ENCODE assay signal across 1 cellular context in the genomic region with DNA sequence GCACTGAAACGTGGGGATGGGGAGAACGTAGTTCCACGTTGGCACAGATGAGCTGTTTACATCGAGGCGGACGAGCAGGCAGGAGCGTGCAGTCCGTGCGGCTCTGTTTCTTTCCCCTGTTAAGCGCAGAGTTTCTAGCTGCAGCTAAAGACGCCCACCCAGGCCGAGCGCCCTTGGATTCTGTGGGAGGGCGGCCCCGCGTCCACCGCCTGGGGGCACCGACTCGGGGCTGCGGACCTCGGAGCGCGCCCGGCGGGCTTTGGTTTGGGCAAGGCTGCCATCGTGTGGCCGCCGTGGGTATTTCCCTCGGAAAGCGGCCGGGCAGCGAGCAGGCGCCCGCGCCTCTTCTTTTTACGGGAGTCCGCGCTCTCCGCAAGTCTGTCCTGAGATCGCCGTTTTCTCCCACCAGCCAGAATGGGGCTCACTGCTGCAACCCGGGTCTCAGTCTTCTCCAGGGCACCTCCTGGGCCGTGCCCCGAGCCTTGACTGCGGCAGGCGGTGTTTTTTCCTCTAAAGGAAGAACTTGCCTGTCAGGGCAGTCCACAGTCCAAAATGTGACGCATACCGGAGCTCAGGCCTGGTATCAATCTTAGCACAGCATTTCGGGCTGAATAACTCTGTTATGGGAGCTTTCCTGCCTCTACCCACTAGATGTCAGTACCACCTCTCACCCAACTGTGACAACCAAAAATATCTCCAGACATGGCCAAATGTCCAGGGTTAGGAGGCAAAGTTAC.
TF ChIP-seq lines count a peak whose summit lies in the region.

No MANE protein-coding gene starts in this region.

TF ChIP-seq in HepG2, 621 proteins besides CTCF, POLR2A, EP300 and RAD21 (continued from another document and continues in another):
- TF ChIP-seq ZNF44 (CRISPR knock-in tag; IDR thresholded peaks at IDR 0.05) (no peak), NFE2L2 (IDR thresholded peaks at IDR 0.05; ENCODE audit: low read length) (no peak), ZFY (CRISPR knock-in tag; IDR thresholded peaks at IDR 0.05) (no peak), ATRX (CRISPR knock-in tag; IDR thresholded peaks at IDR 0.05; ENCODE audit: borderline replicate concordance) (no peak), ZNF644 (CRISPR knock-in tag; IDR thresholded peaks at IDR 0.05; ENCODE audit: low read depth) (no peak), MTF2 (CRISPR knock-in tag; IDR thresholded peaks at IDR 0.05; ENCODE audit: borderline replicate concordance) (no peak), JUNB (CRISPR knock-in tag; IDR thresholded peaks at IDR 0.05; ENCODE audit: borderline replicate concordance) (no peak), ZNF468 (CRISPR knock-in tag; IDR thresholded peaks at IDR 0.05) (no peak), ZNF607 (CRISPR knock-in tag; IDR thresholded peaks at IDR 0.05; ENCODE audit: borderline replicate concordance) (no peak), SMC3 (IDR thresholded peaks at IDR 0.05; ENCODE audit: low read length) (no peak), NONO (IDR thresholded peaks at IDR 0.05) (no peak), NONO (CRISPR knock-in tag; conservative IDR thresholded peaks at IDR 0.05) (no peak), HNF4G (IDR thresholded peaks at IDR 0.05; ENCODE audit: borderline replicate concordance, low read depth, low read length) (no peak), HNF4G (CRISPR knock-in tag; IDR thresholded peaks at IDR 0.05; ENCODE audit: borderline replicate concordance, low read depth) (no peak), ZNF383 (CRISPR knock-in tag; IDR thresholded peaks at IDR 0.05; ENCODE audit: borderline replicate concordance) (no peak), ZNF232 (CRISPR knock-in tag; IDR thresholded peaks at IDR 0.05; ENCODE audit: borderline replicate concordance) (no peak), HMG20A (CRISPR knock-in tag; IDR thresholded peaks at IDR 0.05; ENCODE audit: borderline replicate concordance) (no peak), ZNF296 (CRISPR knock-in tag; conservative IDR thresholded peaks at IDR 0.05) (no peak), RORA (CRISPR knock-in tag; IDR thresholded peaks at IDR 0.05) (no peak), NCOR1 (IDR thresholded peaks at IDR 0.05; ENCODE audit: borderline replicate concordance, low read length) (no peak), MAFF (IDR thresholded peaks at IDR 0.05; ENCODE audit: low read depth, low read length) (no peak), SRSF9 (IDR thresholded peaks at IDR 0.05; ENCODE audit: borderline replicate concordance, insufficient read depth, low read depth, low read length, poor library complexity, severe bottlenecking) (no peak), NFYB (CRISPR knock-in tag; IDR thresholded peaks at IDR 0.05) (no peak), CCAR2 (optimal IDR thresholded peaks at IDR 0.05; ENCODE audit: low read depth, low read length) (no peak), HNRNPLL (IDR thresholded peaks at IDR 0.05; ENCODE audit: low read depth, low read length, poor library complexity, severe bottlenecking) (peak; percentile 87), PAWR (CRISPR knock-in tag; IDR thresholded peaks at IDR 0.05; ENCODE audit: borderline replicate concordance) (no peak), ZMYM4 (CRISPR knock-in tag; IDR thresholded peaks at IDR 0.05) (no peak), MIER2 (CRISPR knock-in tag; IDR thresholded peaks at IDR 0.05) (0 out of 2 replicates have a peak, but pooled peaks have one; percentile 39), BCL6 (CRISPR knock-in tag; IDR thresholded peaks at IDR 0.05) (no peak), ZNF333 (CRISPR knock-in tag; IDR thresholded peaks at IDR 0.05; ENCODE audit: borderline replicate concordance) (no peak), REXO4 (CRISPR knock-in tag; IDR thresholded peaks at IDR 0.05; ENCODE audit: borderline replicate concordance) (no peak), NFIC (IDR thresholded peaks at IDR 0.05; ENCODE audit: low read length) (no peak), NRL (CRISPR knock-in tag; IDR thresholded peaks at IDR 0.05; ENCODE audit: borderline replicate concordance) (0 out of 2 replicates have a peak, but pooled peaks have one; percentile 68), ZNF614 (CRISPR knock-in tag; IDR thresholded peaks at IDR 0.05; ENCODE audit: borderline replicate concordance) (no peak), ZNF7 (CRISPR knock-in tag; IDR thresholded peaks at IDR 0.05) (no peak), FLYWCH1 (CRISPR knock-in tag; IDR thresholded peaks at IDR 0.05) (no peak), MEIS1 (CRISPR knock-in tag; IDR thresholded peaks at IDR 0.05; ENCODE audit: borderline replicate concordance) (no peak)
- TF ChIP-seq, protein P1, sequence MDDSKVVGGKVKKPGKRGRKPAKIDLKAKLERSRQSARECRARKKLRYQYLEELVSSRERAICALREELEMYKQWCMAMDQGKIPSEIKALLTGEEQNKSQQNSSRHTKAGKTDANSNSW (CRISPR knock-in tag; IDR thresholded peaks at IDR 0.05; ENCODE audit: borderline replicate concordance), result no peak
- TF ChIP-seq, protein P2, sequence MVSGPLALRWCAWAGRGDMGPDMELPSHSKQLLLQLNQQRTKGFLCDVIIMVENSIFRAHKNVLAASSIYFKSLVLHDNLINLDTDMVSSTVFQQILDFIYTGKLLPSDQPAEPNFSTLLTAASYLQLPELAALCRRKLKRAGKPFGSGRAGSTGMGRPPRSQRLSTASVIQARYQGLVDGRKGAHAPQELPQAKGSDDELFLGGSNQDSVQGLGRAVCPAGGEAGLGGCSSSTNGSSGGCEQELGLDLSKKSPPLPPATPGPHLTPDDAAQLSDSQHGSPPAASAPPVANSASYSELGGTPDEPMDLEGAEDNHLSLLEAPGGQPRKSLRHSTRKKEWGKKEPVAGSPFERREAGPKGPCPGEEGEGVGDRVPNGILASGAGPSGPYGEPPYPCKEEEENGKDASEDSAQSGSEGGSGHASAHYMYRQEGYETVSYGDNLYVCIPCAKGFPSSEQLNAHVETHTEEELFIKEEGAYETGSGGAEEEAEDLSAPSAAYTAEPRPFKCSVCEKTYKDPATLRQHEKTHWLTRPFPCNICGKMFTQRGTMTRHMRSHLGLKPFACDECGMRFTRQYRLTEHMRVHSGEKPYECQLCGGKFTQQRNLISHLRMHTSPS (CRISPR knock-in tag; IDR thresholded peaks at IDR 0.05; ENCODE audit: low read depth), result no peak
- TF ChIP-seq, protein P3, sequence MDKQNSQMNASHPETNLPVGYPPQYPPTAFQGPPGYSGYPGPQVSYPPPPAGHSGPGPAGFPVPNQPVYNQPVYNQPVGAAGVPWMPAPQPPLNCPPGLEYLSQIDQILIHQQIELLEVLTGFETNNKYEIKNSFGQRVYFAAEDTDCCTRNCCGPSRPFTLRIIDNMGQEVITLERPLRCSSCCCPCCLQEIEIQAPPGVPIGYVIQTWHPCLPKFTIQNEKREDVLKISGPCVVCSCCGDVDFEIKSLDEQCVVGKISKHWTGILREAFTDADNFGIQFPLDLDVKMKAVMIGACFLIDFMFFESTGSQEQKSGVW (CRISPR knock-in tag; IDR thresholded peaks at IDR 0.05; ENCODE audit: borderline replicate concordance), result no peak
- TF ChIP-seq, protein P4, sequence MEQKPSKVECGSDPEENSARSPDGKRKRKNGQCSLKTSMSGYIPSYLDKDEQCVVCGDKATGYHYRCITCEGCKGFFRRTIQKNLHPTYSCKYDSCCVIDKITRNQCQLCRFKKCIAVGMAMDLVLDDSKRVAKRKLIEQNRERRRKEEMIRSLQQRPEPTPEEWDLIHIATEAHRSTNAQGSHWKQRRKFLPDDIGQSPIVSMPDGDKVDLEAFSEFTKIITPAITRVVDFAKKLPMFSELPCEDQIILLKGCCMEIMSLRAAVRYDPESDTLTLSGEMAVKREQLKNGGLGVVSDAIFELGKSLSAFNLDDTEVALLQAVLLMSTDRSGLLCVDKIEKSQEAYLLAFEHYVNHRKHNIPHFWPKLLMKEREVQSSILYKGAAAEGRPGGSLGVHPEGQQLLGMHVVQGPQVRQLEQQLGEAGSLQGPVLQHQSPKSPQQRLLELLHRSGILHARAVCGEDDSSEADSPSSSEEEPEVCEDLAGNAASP (CRISPR knock-in tag; IDR thresholded peaks at IDR 0.05; ENCODE audit: borderline replicate concordance), result no peak
- TF ChIP-seq, protein P5, sequence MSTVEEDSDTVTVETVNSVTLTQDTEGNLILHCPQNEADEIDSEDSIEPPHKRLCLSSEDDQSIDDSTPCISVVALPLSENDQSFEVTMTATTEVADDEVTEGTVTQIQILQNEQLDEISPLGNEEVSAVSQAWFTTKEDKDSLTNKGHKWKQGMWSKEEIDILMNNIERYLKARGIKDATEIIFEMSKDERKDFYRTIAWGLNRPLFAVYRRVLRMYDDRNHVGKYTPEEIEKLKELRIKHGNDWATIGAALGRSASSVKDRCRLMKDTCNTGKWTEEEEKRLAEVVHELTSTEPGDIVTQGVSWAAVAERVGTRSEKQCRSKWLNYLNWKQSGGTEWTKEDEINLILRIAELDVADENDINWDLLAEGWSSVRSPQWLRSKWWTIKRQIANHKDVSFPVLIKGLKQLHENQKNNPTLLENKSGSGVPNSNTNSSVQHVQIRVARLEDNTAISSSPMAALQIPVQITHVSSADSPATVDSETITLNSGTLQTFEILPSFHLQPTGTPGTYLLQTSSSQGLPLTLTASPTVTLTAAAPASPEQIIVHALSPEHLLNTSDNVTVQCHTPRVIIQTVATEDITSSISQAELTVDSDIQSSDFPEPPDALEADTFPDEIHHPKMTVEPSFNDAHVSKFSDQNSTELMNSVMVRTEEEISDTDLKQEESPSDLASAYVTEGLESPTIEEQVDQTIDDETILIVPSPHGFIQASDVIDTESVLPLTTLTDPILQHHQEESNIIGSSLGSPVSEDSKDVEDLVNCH (CRISPR knock-in tag; IDR thresholded peaks at IDR 0.05), result no peak
- TF ChIP-seq, protein P6, sequence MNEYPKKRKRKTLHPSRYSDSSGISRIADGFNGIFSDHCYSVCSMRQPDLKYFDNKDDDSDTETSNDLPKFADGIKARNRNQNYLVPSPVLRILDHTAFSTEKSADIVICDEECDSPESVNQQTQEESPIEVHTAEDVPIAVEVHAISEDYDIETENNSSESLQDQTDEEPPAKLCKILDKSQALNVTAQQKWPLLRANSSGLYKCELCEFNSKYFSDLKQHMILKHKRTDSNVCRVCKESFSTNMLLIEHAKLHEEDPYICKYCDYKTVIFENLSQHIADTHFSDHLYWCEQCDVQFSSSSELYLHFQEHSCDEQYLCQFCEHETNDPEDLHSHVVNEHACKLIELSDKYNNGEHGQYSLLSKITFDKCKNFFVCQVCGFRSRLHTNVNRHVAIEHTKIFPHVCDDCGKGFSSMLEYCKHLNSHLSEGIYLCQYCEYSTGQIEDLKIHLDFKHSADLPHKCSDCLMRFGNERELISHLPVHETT (CRISPR knock-in tag; conservative IDR thresholded peaks at IDR 0.05), result no peak
- TF ChIP-seq, protein P7, sequence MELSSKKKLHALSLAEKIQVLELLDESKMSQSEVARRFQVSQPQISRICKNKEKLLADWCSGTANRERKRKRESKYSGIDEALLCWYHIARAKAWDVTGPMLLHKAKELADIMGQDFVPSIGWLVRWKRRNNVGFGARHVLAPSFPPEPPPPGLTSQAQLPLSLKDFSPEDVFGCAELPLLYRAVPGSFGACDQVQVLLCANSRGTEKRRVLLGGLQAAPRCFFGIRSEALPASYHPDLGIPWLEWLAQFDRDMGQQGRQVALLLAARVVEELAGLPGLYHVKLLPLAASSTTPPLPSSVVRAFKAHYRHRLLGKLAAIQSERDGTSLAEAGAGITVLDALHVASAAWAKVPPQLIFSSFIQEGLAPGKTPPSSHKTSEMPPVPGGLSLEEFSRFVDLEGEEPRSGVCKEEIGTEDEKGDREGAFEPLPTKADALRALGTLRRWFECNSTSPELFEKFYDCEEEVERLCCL (CRISPR knock-in tag; IDR thresholded peaks at IDR 0.05; ENCODE audit: borderline replicate concordance), result no peak
- TF ChIP-seq, protein P8, sequence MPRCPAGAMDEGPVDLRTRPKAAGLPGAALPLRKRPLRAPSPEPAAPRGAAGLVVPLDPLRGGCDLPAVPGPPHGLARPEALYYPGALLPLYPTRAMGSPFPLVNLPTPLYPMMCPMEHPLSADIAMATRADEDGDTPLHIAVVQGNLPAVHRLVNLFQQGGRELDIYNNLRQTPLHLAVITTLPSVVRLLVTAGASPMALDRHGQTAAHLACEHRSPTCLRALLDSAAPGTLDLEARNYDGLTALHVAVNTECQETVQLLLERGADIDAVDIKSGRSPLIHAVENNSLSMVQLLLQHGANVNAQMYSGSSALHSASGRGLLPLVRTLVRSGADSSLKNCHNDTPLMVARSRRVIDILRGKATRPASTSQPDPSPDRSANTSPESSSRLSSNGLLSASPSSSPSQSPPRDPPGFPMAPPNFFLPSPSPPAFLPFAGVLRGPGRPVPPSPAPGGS (CRISPR knock-in tag; IDR thresholded peaks at IDR 0.05), result no peak
- TF ChIP-seq, protein P9, sequence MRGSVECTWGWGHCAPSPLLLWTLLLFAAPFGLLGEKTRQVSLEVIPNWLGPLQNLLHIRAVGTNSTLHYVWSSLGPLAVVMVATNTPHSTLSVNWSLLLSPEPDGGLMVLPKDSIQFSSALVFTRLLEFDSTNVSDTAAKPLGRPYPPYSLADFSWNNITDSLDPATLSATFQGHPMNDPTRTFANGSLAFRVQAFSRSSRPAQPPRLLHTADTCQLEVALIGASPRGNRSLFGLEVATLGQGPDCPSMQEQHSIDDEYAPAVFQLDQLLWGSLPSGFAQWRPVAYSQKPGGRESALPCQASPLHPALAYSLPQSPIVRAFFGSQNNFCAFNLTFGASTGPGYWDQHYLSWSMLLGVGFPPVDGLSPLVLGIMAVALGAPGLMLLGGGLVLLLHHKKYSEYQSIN (CRISPR knock-in tag; IDR thresholded peaks at IDR 0.05; ENCODE audit: borderline replicate concordance), result no peak
- TF ChIP-seq, protein P10, sequence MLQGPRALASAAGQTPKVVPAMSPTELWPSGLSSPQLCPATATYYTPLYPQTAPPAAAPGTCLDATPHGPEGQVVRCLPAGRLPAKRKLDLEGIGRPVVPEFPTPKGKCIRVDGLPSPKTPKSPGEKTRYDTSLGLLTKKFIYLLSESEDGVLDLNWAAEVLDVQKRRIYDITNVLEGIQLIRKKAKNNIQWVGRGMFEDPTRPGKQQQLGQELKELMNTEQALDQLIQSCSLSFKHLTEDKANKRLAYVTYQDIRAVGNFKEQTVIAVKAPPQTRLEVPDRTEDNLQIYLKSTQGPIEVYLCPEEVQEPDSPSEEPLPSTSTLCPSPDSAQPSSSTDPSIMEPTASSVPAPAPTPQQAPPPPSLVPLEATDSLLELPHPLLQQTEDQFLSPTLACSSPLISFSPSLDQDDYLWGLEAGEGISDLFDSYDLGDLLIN (CRISPR knock-in tag; IDR thresholded peaks at IDR 0.05; ENCODE audit: borderline replicate concordance), result no peak
- TF ChIP-seq, protein P11, sequence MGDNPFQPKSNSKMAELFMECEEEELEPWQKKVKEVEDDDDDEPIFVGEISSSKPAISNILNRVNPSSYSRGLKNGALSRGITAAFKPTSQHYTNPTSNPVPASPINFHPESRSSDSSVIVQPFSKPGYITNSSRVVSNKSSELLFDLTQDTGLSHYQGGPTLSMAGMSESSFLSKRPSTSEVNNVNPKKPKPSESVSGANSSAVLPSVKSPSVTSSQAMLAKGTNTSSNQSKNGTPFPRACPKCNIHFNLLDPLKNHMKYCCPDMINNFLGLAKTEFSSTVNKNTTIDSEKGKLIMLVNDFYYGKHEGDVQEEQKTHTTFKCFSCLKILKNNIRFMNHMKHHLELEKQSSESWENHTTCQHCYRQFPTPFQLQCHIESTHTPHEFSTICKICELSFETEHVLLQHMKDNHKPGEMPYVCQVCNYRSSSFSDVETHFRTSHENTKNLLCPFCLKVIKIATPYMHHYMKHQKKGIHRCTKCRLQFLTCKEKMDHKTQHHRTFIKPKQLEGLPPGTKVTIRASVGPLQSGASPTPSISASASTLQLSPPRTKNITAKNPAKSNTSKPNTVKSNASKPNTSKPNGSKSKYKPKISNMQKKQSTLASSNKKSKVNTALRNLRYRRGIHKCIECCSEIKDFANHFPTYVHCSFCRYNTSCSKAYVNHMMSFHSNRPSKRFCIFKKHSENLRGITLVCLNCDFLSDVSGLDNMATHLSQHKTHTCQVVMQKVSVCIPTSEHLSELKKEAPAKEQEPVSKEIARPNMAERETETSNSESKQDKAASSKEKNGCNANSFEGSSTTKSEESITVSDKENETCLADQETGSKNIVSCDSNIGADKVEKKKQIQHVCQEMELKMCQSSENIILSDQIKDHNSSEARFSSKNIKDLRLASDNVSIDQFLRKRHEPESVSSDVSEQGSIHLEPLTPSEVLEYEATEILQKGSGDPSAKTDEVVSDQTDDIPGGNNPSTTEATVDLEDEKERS (CRISPR knock-in tag; IDR thresholded peaks at IDR 0.05), result 0 out of 2 replicates have a peak, but pooled peaks have one; percentile 53
